Comparison of ENCODE assay signal across 8 cellular contexts in genomic region chr4:30716671-30717207, GRCh38. TPM values are rescaled to one million over a fixed set of nuclear protein-coding genes. Genes with fewer than 3 reads are reported as not detected.
DNase-seq lines count a peak whose midpoint lies in the region; ATAC-seq and FAIRE-seq lines count a peak whose summit lies in the region.

No MANE protein-coding gene starts in this region.

- H3K9me3 ChIP-seq in iPS-18c (ENCODE audit: control insufficient read depth, insufficient read depth, low read length) = no peaks in the 10 kb centered on the region
- H3K9me3 ChIP-seq in subcutaneous abdominal adipose tissue (ENCODE audit: control insufficient read depth in 5 of 5, low read length in 5 of 5) = no peaks in the 10 kb centered on the region

- no peak for ATAC-seq in left lobe of liver

- peaks cover 0 to 34% (median 11%) of the 10 kb centered on the region in 5 donors for H3K27me3 ChIP-seq in subcutaneous abdominal adipose tissue (ENCODE audit: control insufficient read depth in 5 of 5, insufficient read depth in 4 of 5, low read length in 5 of 5)

- H3K36me3 ChIP-seq in subcutaneous abdominal adipose tissue (ENCODE audit: control insufficient read depth in 5 of 5, insufficient read depth in 5 of 5, low read length in 5 of 5) = no peaks in the 10 kb centered on the region

- H3K4me3 Mint-ChIP-seq in activated naive CD8-positive, alpha-beta T cell = peak overlapping the region; percentile 82

- FAIRE-seq in RCC 7860 (lab: Jason Lieb, UNC) = no peak

- H3K4me3 ChIP-seq in iPS-18c (ENCODE audit: insufficient read depth, low read depth, low read length) (peak overlapping the region; percentile 86), subcutaneous abdominal adipose tissue (ENCODE audit: low read depth in 1 of 5, low read length in 5 of 5) (peak overlapping the region; percentile 70 to 80 (median 75))

- no peaks in the 10 kb centered on the region for H3K36me3 Mint-ChIP-seq in activated naive CD8-positive, alpha-beta T cell

- H3K4me1 Mint-ChIP-seq in activated naive CD8-positive, alpha-beta T cell (ENCODE audit: low read depth) = peaks cover 45% of the 10 kb centered on the region

- peaks cover 26% of the 10 kb centered on the region for H3K27me3 Mint-ChIP-seq in activated naive CD8-positive, alpha-beta T cell

- DNase-seq in DMS 273 (lab: John Stamatoyannopoulos, UW; ENCODE audit: unreplicated experiment) (peak; percentile 2), DMS 273 treated with DMSO at 0.1 percent for 48 hours (lab: John Stamatoyannopoulos, UW) (no peak), LHCN-M2 (ENCODE audit: low read depth) (peak; percentile 35), RCC 7860 (ENCODE audit: low spot score) (no peak), left lobe of liver (ENCODE audit: low spot score) (no peak)

- H3K27ac ChIP-seq in subcutaneous abdominal adipose tissue (ENCODE audit: low read depth, low read length) = no peak overlapping the region

- peak overlapping the region in 1 of 5 donors; percentile 25 for H3K9ac ChIP-seq in subcutaneous abdominal adipose tissue (ENCODE audit: low read length in 5 of 5)

- no peaks in the 10 kb centered on the region for H3K9me3 Mint-ChIP-seq in activated naive CD8-positive, alpha-beta T cell (ENCODE audit: low read depth)

- peaks cover 2 to 55% (median 51%) of the 10 kb centered on the region in 5 donors for H3K4me1 ChIP-seq in subcutaneous abdominal adipose tissue (ENCODE audit: control insufficient read depth in 5 of 5, insufficient read depth in 5 of 5, low read length in 5 of 5)

- no peak overlapping the region for H3K27ac Mint-ChIP-seq in activated naive CD8-positive, alpha-beta T cell

RNA-seq across cellular contexts. Expression of gene PCDH7, which starts 3.4 kb away (rescaled TPM):
- total RNA-seq in LHCN-M2 (2014; rRNA removed) (28.5 and 35.9 TPM in 2 replicates), left lobe of liver (1.5 TPM)
- polyA plus RNA-seq in LHCN-M2 (2012) = 7.5 TPM

Comparison
In these comparisons a context has a peak if more than half of its experiments do, and no peak if none do; other contexts are left out.
1. DNase-seq: peak in DMS 273 (single experiment) and LHCN-M2 (single experiment); none in DMS 273 treated with DMSO at 0.1 percent for 48 hours (single experiment), RCC 7860 (single experiment) and left lobe of liver (single experiment).
2. RNA of gene PCDH7, which starts 3.4 kb away (total RNA-seq): 28.5 to 35.9 TPM in LHCN-M2; 1.5 TPM in left lobe of liver (single experiment); every median in the first group is over 10 times any median in the second.